ENCODE assay signal across 17 cellular contexts in genomic region chr15:99141943-99142342, GRCh38. TPM values are rescaled to one million over a fixed set of nuclear protein-coding genes. Genes with fewer than 3 reads are reported as not detected.
DNase-seq lines count a peak whose midpoint lies in the region; ATAC-seq and TF ChIP-seq lines count a peak whose summit lies in the region.
"Had no signal": no experiment of that assay in that cellular context is flagged by ENCODE, and none has a peak within 500 bp of the region (broad histone marks: within the 10 kb centered on the region; RNA-seq: fewer than 3 reads in every experiment).

No MANE protein-coding gene starts in this region.

- peaks cover 18% of the 10 kb centered on the region for H3K36me3 ChIP-seq in left ventricle myocardium inferior
- H3K36me3 ChIP-seq in mesenchymal stem cell (ENCODE audit: control insufficient read depth in 1 of 2, insufficient read depth in 2 of 2, low read depth in 1 of 2, low read length in 2 of 2) = peaks cover 18 to 31% of the 10 kb centered on the region in 2 experiments
- no peaks in the 10 kb centered on the region for H3K36me3 ChIP-seq in rectal smooth muscle tissue (ENCODE audit: control insufficient read depth, insufficient read depth, low read length)
- H3K36me3 ChIP-seq: BLaER1 had no signal

- no peak overlapping the region for H2BK120ac ChIP-seq in mesenchymal stem cell (ENCODE audit: low read depth, low read length)

- H2AFZ ChIP-seq in mesenchymal stem cell (ENCODE audit: low read depth, low read length) = no peak overlapping the region

- H3K4ac ChIP-seq in mesenchymal stem cell (ENCODE audit: low read depth in 1 of 2, low read length in 2 of 2) = no peak overlapping the region

- H2BK15ac ChIP-seq in mesenchymal stem cell (ENCODE audit: low read depth, poor library complexity, severe bottlenecking) = peak overlapping the region; percentile 55

- H3K4me2 ChIP-seq in mesenchymal stem cell (ENCODE audit: low read length, poor library complexity, severe bottlenecking) = no peak overlapping the region
- H3K4me2 ChIP-seq: BLaER1 had no signal

- DNase-seq in left ventricle myocardium inferior (no peak), left ventricle myocardium superior (no peak), mesenchymal stem cell (no peak), NCI-H1105 (lab: John Stamatoyannopoulos, UW) (no peak), NCI-H187 treated with DMSO at 0.1 percent for 48 hours (lab: John Stamatoyannopoulos, UW) (no peak), cerebellar nuclear complex (lab: John Stamatoyannopoulos, UW) (no peak)
- no peak for DNase-seq in stimulated activated CD4-positive, alpha-beta T cell treated with anti-CD3 and anti-CD28 coated beads, Interleukin-4, amount 100 ng/mL, for 4 hours
- DNase-seq: 8988T; CD8-positive, alpha-beta memory T cell; MV-4-11; NCI-H1436; NCI-H2107; NCI-H226; SJCRH30 had no signal

- H3K9ac ChIP-seq in mesenchymal stem cell (ENCODE audit: low read length) (no peak overlapping the region), rectal smooth muscle tissue (ENCODE audit: low read length) (no peak overlapping the region)
- H3K9ac ChIP-seq: BLaER1 had no signal

- no peak for TF ChIP-seq CTCF in left ventricle myocardium inferior (IDR thresholded peaks at IDR 0.05; ENCODE audit: borderline replicate concordance)

- no peak overlapping the region for H4K8ac ChIP-seq in mesenchymal stem cell (ENCODE audit: low read length)

- no peaks in the 10 kb centered on the region for H3K9me3 ChIP-seq in left ventricle myocardium inferior (replicated peaks)
- no peaks in the 10 kb centered on the region for H3K9me3 ChIP-seq in mesenchymal stem cell (ENCODE audit: control insufficient read depth, low read length)
- H3K9me3 ChIP-seq: BLaER1, SJCRH30 had no signal

- peak overlapping the region; percentile 71 for H3K27ac ChIP-seq in left ventricle myocardium inferior (replicated peaks)
- H3K27ac ChIP-seq in mesenchymal stem cell (ENCODE audit: low read length, poor library complexity, severe bottlenecking) = no peak overlapping the region
- H3K27ac ChIP-seq in rectal smooth muscle tissue (ENCODE audit: low read depth, low read length) = peak overlapping the region; percentile 79
- H3K27ac ChIP-seq: BLaER1, SJCRH30 had no signal

- H2BK5ac ChIP-seq in mesenchymal stem cell (ENCODE audit: low read depth, low read length, poor library complexity, severe bottlenecking) = no peak overlapping the region

- WGBS in mesenchymal stem cell = 98% methylated on average over 4 of the region's 4 CpGs

- H3K4me3 ChIP-seq in left ventricle myocardium inferior (no peak overlapping the region), mesenchymal stem cell (ENCODE audit: insufficient read depth in 1 of 2, low read depth in 1 of 2, low read length in 2 of 2) (no peak overlapping the region), rectal smooth muscle tissue (ENCODE audit: low read length) (no peak overlapping the region)
- H3K4me3 ChIP-seq: BLaER1, SJCRH30 had no signal

- no peak overlapping the region for H3K18ac ChIP-seq in mesenchymal stem cell (ENCODE audit: low read depth in 1 of 2, low read length in 2 of 2)

- no peak overlapping the region for H2BK12ac ChIP-seq in mesenchymal stem cell (ENCODE audit: low read length in 2 of 2)

- ATAC-seq in left ventricle myocardium superior = no peak

- no peak overlapping the region for H2AK5ac ChIP-seq in mesenchymal stem cell (ENCODE audit: low read length, severe bottlenecking)

- no peaks in the 10 kb centered on the region for H3K27me3 ChIP-seq in left ventricle myocardium inferior (ENCODE audit: low read depth)
- no peaks in the 10 kb centered on the region for H3K27me3 ChIP-seq in mesenchymal stem cell (ENCODE audit: control insufficient read depth in 1 of 2, insufficient read depth in 1 of 2, low read length in 2 of 2)
- H3K27me3 ChIP-seq in rectal smooth muscle tissue (ENCODE audit: control insufficient read depth, insufficient read depth, low read length) = no peaks in the 10 kb centered on the region
- H3K27me3 ChIP-seq: BLaER1, SJCRH30 had no signal

- no peaks in the 10 kb centered on the region for H3K79me1 ChIP-seq in mesenchymal stem cell (replicated peaks; ENCODE audit: low read length, poor library complexity, severe bottlenecking)

- no peak overlapping the region for H3K14ac ChIP-seq in mesenchymal stem cell (ENCODE audit: low read length in 2 of 2)

- no peak overlapping the region for H3K23ac ChIP-seq in mesenchymal stem cell (ENCODE audit: low read length in 2 of 2)

- no peak overlapping the region for H4K91ac ChIP-seq in mesenchymal stem cell (ENCODE audit: low read length)

- intact Hi-C loops in left ventricle myocardium inferior (cut with micrococcal nuclease) = no loop called here
- intact Hi-C loops in left ventricle myocardium superior (cut with micrococcal nuclease) = no loop called here

- H3K4me1 ChIP-seq in left ventricle myocardium inferior (peaks cover 37% of the 10 kb centered on the region), mesenchymal stem cell (ENCODE audit: control insufficient read depth, insufficient read depth, low read depth, low read length) (peaks cover 8% of the 10 kb centered on the region), rectal smooth muscle tissue (ENCODE audit: control insufficient read depth, insufficient read depth, low read length) (peaks cover 29% of the 10 kb centered on the region)
- H3K4me1 ChIP-seq: BLaER1 had no signal

RNA-seq across cellular contexts. Expression of gene SYNM, which starts 37.1 kb away (rescaled TPM):
- total RNA-seq in left ventricle myocardium inferior = 378 TPM
- total RNA-seq in left ventricle myocardium superior = 329 TPM
- polyA plus RNA-seq in mesenchymal stem cell (2013, experiment 1 of 2) = 6.0 TPM
- polyA plus RNA-seq in mesenchymal stem cell (2013, experiment 2 of 2) = 5.7 TPM
- polyA plus RNA-seq: IgD-negative memory B cell had no signal
